In the genomic region with DNA sequence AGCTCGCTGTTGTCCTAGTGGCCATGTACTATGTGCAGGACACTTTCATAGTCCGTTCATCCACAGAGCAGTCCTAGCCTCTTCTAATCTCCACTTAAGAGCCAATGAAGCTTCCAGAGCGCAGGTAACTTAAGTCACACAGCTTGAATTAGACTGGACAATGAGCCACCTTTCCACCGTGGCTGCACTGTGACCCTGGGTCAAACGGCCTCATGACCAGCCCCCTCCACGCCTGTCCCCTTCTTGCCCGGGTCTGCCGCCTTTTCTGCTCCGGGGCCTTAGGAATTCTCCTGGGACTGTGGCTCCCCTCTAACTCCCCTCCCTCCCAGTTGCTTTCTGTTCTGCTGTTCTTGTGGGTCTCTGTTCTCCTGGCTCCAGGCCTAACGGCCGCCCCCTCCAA, we compare ENCODE assay signal across 8 cellular contexts. TPM values are rescaled to one million over a fixed set of nuclear protein-coding genes. Genes with fewer than 3 reads are reported as not detected.
A peak's percentile ranks its signal among the peaks of the same experiment; 100 is the strongest.
DNase-seq lines count a peak whose midpoint lies in the region; ATAC-seq and TF ChIP-seq lines count a peak whose summit lies in the region.

No MANE protein-coding gene starts in this region.

- no peaks in the 10 kb centered on the region for H3K36me3 ChIP-seq in aorta (ENCODE audit: control insufficient read depth in 1 of 2, insufficient read depth in 2 of 2, low read length in 1 of 2)

- intact Hi-C loops in Right ventricle myocardium superior (cut with DNase I) (loop anchor here (2.0 kb wide), 1 partner anchor 294 kb away; no protein-coding TSS in a partner anchor), Right ventricle myocardium inferior (cut with DNase I) (loop anchor here (1.0 to 2.0 kb wide), 2 partner anchors 135 to 294 kb away; no protein-coding TSS in a partner anchor), lower leg skin (cut with DNase I; ENCODE audit: low total_unique reads) (loop anchor here (2.0 to 10.0 kb wide), 2 partner anchors 132 to 296 kb away; no protein-coding TSS in a partner anchor), aorta (cut with DNase I) (loop anchor here (1.0 to 2.0 kb wide), 3 partner anchors 136 to 294 kb away; no protein-coding TSS in a partner anchor)

- DNase-seq in Right ventricle myocardium superior: no peak
- DNase-seq in Right ventricle myocardium inferior (ENCODE audit: missing footprints): no peak
- DNase-seq in astrocyte of the hippocampus (ENCODE audit: low read depth, low spot score): peak; percentile 44
- DNase-seq in lower leg skin (ENCODE audit: low spot score in 2 of 2): no peak
- no peak for DNase-seq in aorta
- DNase-seq in NCI-H446 (lab: John Stamatoyannopoulos, UW): no peak

- H3K9me3 ChIP-seq in aorta (ENCODE audit: control insufficient read depth, low read length): no peaks in the 10 kb centered on the region

- no peak for TF ChIP-seq POLR2A in lower leg skin (IDR thresholded peaks at IDR 0.05)

- H3K4me1 ChIP-seq in aorta (ENCODE audit: control insufficient read depth in 1 of 2, insufficient read depth in 2 of 2, low read length in 2 of 2): no peaks in the 10 kb centered on the region

- H3K4me3 ChIP-seq in lower leg skin (ENCODE audit: low read depth, poor library complexity, severe bottlenecking): peak overlapping the region; percentile 5
- H3K4me3 ChIP-seq in aorta (ENCODE audit: low read length in 2 of 2): peak overlapping the region in 1 of 2 donors; percentile 25

- no peaks in the 10 kb centered on the region for H3K27me3 ChIP-seq in aorta (ENCODE audit: control insufficient read depth in 1 of 2, insufficient read depth in 2 of 2, low read length in 1 of 2)

- no peak overlapping the region for H3K27ac ChIP-seq in aorta (ENCODE audit: low read depth in 1 of 2, low read length in 2 of 2)

- no peak for TF ChIP-seq CTCF in lower leg skin (IDR thresholded peaks at IDR 0.05)

- WGBS in lower leg skin, 2 donors: 30 to 31% methylated on average over 11 of the region's 11 CpGs
- WGBS in aorta, 2 donors: 23 to 24% methylated on average over 11 of the region's 11 CpGs

- peak; percentile 25 for ATAC-seq in Right ventricle myocardium superior (ENCODE audit: poor library complexity)
- ATAC-seq in Right ventricle myocardium inferior: no peak
- peak; percentile 19 for ATAC-seq in aorta (ENCODE audit: low FRiP score)
- no peak for ATAC-seq in HG03378 (IDR thresholded peaks at IDR 0.05; ENCODE audit: unreplicated experiment)
- no peak for ATAC-seq in GM18907 (IDR thresholded peaks at IDR 0.05; ENCODE audit: unreplicated experiment)

RNA-seq across cellular contexts. Expression of a gene that starts 8.4 kb away (rescaled TPM):
- 12.5 TPM for total RNA-seq in Right ventricle myocardium superior
- total RNA-seq in Right ventricle myocardium inferior: 17.8 TPM
- 10 to 100 TPM in 1 of 4 donors, 1 to 10 TPM in 3; 3.5 to 10.3 (median 6.1) TPM for total RNA-seq in lower leg skin
- 10 to 100 TPM; 20.3 to 23.8 TPM for total RNA-seq in aorta
- polyA plus RNA-seq in aorta: 1 to 10 TPM; 1.5 to 2.0 TPM

RNA-seq across cellular contexts. Expression of a gene that starts 32.0 kb away (rescaled TPM):
- total RNA-seq in Right ventricle myocardium superior: 6.6 TPM
- total RNA-seq in Right ventricle myocardium inferior: 7.7 TPM
- 10 to 100 TPM in 2 of 4 donors, 1 to 10 TPM in 2; 7.2 to 12.9 (median 9.9) TPM for total RNA-seq in lower leg skin
- 10 to 100 TPM; 14.5 to 21.2 TPM for total RNA-seq in aorta
- 1 to 10 TPM; 5.4 to 6.6 TPM for polyA plus RNA-seq in aorta

Comparison
In these comparisons a context has a peak if more than half of its experiments do, and no peak if none do; other contexts are left out.
1. ATAC-seq: peak in Right ventricle myocardium superior (single experiment) and aorta (single experiment); none in Right ventricle myocardium inferior (single experiment), HG03378 (single experiment) and GM18907 (single experiment).